ENCODE assay signal across 24 cellular contexts in the genomic region with DNA sequence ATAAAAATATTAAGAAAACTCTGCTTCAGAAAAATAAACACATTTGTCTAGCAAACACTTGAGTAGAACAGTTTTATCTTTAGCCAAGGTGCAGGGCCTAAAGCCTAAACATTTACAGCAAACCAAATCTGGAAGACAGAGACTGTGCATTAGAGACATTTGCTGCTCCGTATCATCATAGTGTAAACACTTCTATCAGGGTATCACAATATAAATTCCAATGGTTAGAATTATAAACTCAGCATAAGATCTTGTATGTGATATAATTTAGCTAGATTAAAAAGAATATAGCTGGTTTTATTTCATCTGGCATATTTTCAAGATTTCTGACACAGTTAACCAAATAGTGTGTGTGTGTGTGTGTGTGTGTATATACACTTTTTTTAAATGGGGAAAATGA.
"Had no signal": no experiment of that assay in that cellular context is flagged by ENCODE, and none has a peak within 500 bp of the region (broad histone marks: within the 10 kb centered on the region; RNA-seq: fewer than 3 reads in every experiment).

No MANE protein-coding gene starts in this region.

- H3K4me3 ChIP-seq: neural progenitor cell, ovary, psoas muscle, right lobe of liver, sigmoid colon, stomach, thoracic aorta, thyroid gland, tibial nerve, upper lobe of left lung had no signal

- H3K27ac ChIP-seq: neural progenitor cell, ovary, parathyroid adenoma, psoas muscle, right lobe of liver, sigmoid colon, stomach, thoracic aorta, thyroid gland, tibial nerve, upper lobe of left lung had no signal

- ATAC-seq: natural killer cell; psoas muscle; right cardiac atrium; right lobe of liver; stimulated activated effector memory CD8-positive, alpha-beta T cell treated with anti-CD3 and anti-CD28 coated beads, Interleukin-12 subunit alpha, Interleukin-12 subunit beta, amount 100 ng/mL, for 72 hours; stimulated activated naive B cell treated with anti-CD40 and anti-IgM and Interleukin-4, amounts not matched to agents 10 μg/mL and 1 μg/mL and 100 μg/mL, for 72 hours had no signal

- DNase-seq: natural killer cell; occipital lobe; ovary; posterior cingulate gyrus; psoas muscle; right cardiac atrium; right lobe of liver; sigmoid colon; small intestine; stimulated activated CD4-positive, alpha-beta T cell treated with anti-CD3 and anti-CD28 coated beads, Interleukin-15, amount 100 ng/mL, for 24 hours; stimulated activated CD4-positive, alpha-beta T cell treated with anti-CD3 and anti-CD28 coated beads, Interleukin-2, amount 100 ng/mL, for 24 hours; stimulated activated CD4-positive, alpha-beta T cell treated with anti-CD3 and anti-CD28 coated beads, Interleukin-2, amount 100 ng/mL, for 48 hours; stimulated activated CD4-positive, alpha-beta T cell treated with anti-CD3 and anti-CD28 coated beads, Interleukin-4, amount 100 ng/mL, for 24 hours; stimulated activated naive B cell treated with anti-CD40 and anti-IgM and Interleukin-4, amounts not matched to agents 10 μg/mL and 1 μg/mL and 100 μg/mL, for 72 hours; stimulated activated naive CD4-positive, alpha-beta T cell treated with Interleukin-2 at 50 U/mL for 16 hours; stomach; thyroid gland; trophoblast cell; upper lobe of left lung had no signal
